In genomic region chr17:78252701-78253635, GRCh38 we compare ENCODE assay signal across 11 cellular contexts. TPM values are rescaled to one million over a fixed set of nuclear protein-coding genes. Genes with fewer than 3 reads are reported as not detected.
DNase-seq lines count a peak whose midpoint lies in the region; ATAC-seq and TF ChIP-seq lines count a peak whose summit lies in the region.
"Had no signal": no experiment of that assay in that cellular context is flagged by ENCODE, and none has a peak within 500 bp of the region (broad histone marks: within the 10 kb centered on the region; RNA-seq: fewer than 3 reads in every experiment).

No MANE protein-coding gene starts in this region.

- no peak overlapping the region for H2AFZ ChIP-seq in mammary epithelial cell (ENCODE audit: low read depth, low read length)

- 81% methylated on average over 12 of the region's 15 CpGs for WGBS in mammary epithelial cell (ENCODE audit: low coverage, missing lambda C conversion rate)
- 94 to 95% methylated on average over 8 to 15 of the region's 15 CpGs for WGBS in endodermal cell (ENCODE audit: insufficient coverage in 1 of 2, insufficient read length in 1 of 2), 2 experiments

- no peak overlapping the region for H3K9ac ChIP-seq in mammary epithelial cell (ENCODE audit: insufficient read depth, low read length)
- H3K9ac ChIP-seq in endodermal cell (ENCODE audit: extremely low read depth, low read length, poor library complexity, severe bottlenecking): no peak overlapping the region

- dilution Hi-C loops in mammary epithelial cell (cut with HindIII; ENCODE audit: low sequenced_read_pairs): no loop called here

- no peaks in the 10 kb centered on the region for H4K20me1 ChIP-seq in mammary epithelial cell (ENCODE audit: insufficient read depth, low read length)

- no peak overlapping the region for H3K4me3 ChIP-seq in mammary epithelial cell (replicated peaks in 1 of 3; ENCODE audit: insufficient read depth in 1 of 3, low read depth in 2 of 3, low read length in 3 of 3)
- H3K4me3 ChIP-seq in endodermal cell (ENCODE audit: low read length): no peak overlapping the region

- H3K27me3 Mint-ChIP-seq in MCF 10A (ENCODE audit: insufficient read depth, unreplicated experiment): no peaks in the 10 kb centered on the region
- no peaks in the 10 kb centered on the region for H3K27me3 Mint-ChIP-seq in T-cell
- H3K27me3 Mint-ChIP-seq in endodermal cell (ENCODE audit: insufficient read depth): no peaks in the 10 kb centered on the region
- no peaks in the 10 kb centered on the region for H3K27me3 Mint-ChIP-seq in type B pancreatic cell

- no peaks in the 10 kb centered on the region for H3K79me2 ChIP-seq in mammary epithelial cell (ENCODE audit: insufficient read depth, low read length)

- no peak overlapping the region for H3K27ac Mint-ChIP-seq in MCF 10A (ENCODE audit: low read depth, unreplicated experiment)
- peak overlapping the region; percentile 93 for H3K27ac Mint-ChIP-seq in T-cell
- H3K27ac Mint-ChIP-seq in endodermal cell: no peak overlapping the region
- H3K27ac Mint-ChIP-seq in type B pancreatic cell: no peak overlapping the region

- H3K4me2 ChIP-seq in mammary epithelial cell (ENCODE audit: insufficient read depth, low read depth, low read length): no peak overlapping the region

- POLR2A ChIA-PET in MCF 10A (lab: Yijun Ruan, JAX): no interaction called here
- POLR2A ChIA-PET in T-cell (lab: Charles Lee): no interaction called here

- in situ Hi-C loops in mammary epithelial cell (cut with MboI; ENCODE audit: low sequenced_read_pairs in 2 of 2): loop anchor here in 1 of 2 donors (25.0 kb wide), 1 partner anchor 141 kb away; no protein-coding TSS in a partner anchor

- peak in 1 of 4 experiments; percentile 10 for ATAC-seq in T-cell (replicated peaks in 1 of 4)
- no peak for ATAC-seq in GM18873 (IDR thresholded peaks at IDR 0.05; ENCODE audit: low FRiP score, unreplicated experiment)
- ATAC-seq: sciatic nerve had no signal

- H3K36me3 ChIP-seq in mammary epithelial cell (ENCODE audit: insufficient read depth, low read length): no peaks in the 10 kb centered on the region
- H3K36me3 ChIP-seq in endodermal cell (ENCODE audit: control insufficient read depth, insufficient read depth, low read length): no peaks in the 10 kb centered on the region
- H3K36me3 ChIP-seq: BE2C had no signal

- DNase-seq in MCF 10A (ENCODE audit: unreplicated experiment): no peak
- no peak for DNase-seq in mammary epithelial cell
- peak in 9 of 34 experiments; percentile 19 to 50 (median 29) for DNase-seq in T-cell
- peak; percentile 64 for DNase-seq in endodermal cell
- DNase-seq in type B pancreatic cell (ENCODE audit: extremely low spot score, unreplicated experiment): no peak
- DNase-seq in posterior vena cava (ENCODE audit: low spot score): no peak
- DNase-seq in nucleus accumbens (lab: John Stamatoyannopoulos, UW): no peak
- DNase-seq: BE2C, NCI-H1048 had no signal

- no TSS peak for BruUV-seq in MCF 10A (replicated peaks; lab: Mats Ljungman, UMichigan)
- no TSS peak for BruUV-seq in mammary epithelial cell (replicated peaks; lab: Mats Ljungman, UMichigan)

- H3K9me3 ChIP-seq in mammary epithelial cell (replicated peaks; ENCODE audit: insufficient read depth, low read length): no peaks in the 10 kb centered on the region
- no peaks in the 10 kb centered on the region for H3K9me3 ChIP-seq in endodermal cell (ENCODE audit: control insufficient read depth, low read length)
- H3K9me3 ChIP-seq: BE2C had no signal

- H3K27ac ChIP-seq in mammary epithelial cell (ENCODE audit: insufficient read depth, low read depth, low read length): no peak overlapping the region
- no peak overlapping the region for H3K27ac ChIP-seq in endodermal cell (ENCODE audit: low read depth, low read length)

- H3K36me3 Mint-ChIP-seq in MCF 10A (ENCODE audit: insufficient read depth, unreplicated experiment) (no peaks in the 10 kb centered on the region), T-cell (no peaks in the 10 kb centered on the region), endodermal cell (ENCODE audit: low read depth) (no peaks in the 10 kb centered on the region), type B pancreatic cell (no peaks in the 10 kb centered on the region)

- no peaks in the 10 kb centered on the region for H3K27me3 ChIP-seq in mammary epithelial cell (ENCODE audit: insufficient read depth, low read length)
- no peaks in the 10 kb centered on the region for H3K27me3 ChIP-seq in endodermal cell (ENCODE audit: control insufficient read depth, insufficient read depth, low read length, poor library complexity, severe bottlenecking)
- H3K27me3 ChIP-seq: BE2C had no signal

- H3K4me1 Mint-ChIP-seq in MCF 10A (ENCODE audit: insufficient read depth, unreplicated experiment) (peaks cover 12% of the 10 kb centered on the region), T-cell (peaks cover 64 to 69% (median 66%) of the 10 kb centered on the region in 3 donors), endodermal cell (peaks cover 45% of the 10 kb centered on the region), type B pancreatic cell (ENCODE audit: unreplicated experiment) (peaks cover 15% of the 10 kb centered on the region)

- no peak for TF ChIP-seq CTCF in MCF 10A (IDR thresholded peaks at IDR 0.05; ENCODE audit: unreplicated experiment)
- no peak for TF ChIP-seq CTCF in mammary epithelial cell (conservative IDR thresholded peaks at IDR 0.05 in 1 of 2, IDR thresholded peaks at IDR 0.05 in 1 of 2; ENCODE audit: extremely low read depth in 1 of 2, insufficient read depth in 1 of 2, low read depth in 1 of 2, low read length in 2 of 2)
- TF ChIP-seq CTCF in endodermal cell (conservative IDR thresholded peaks at IDR 0.05): no peak
- TF ChIP-seq CTCF in type B pancreatic cell (conservative IDR thresholded peaks at IDR 0.05): no peak

- H3K4me1 ChIP-seq in mammary epithelial cell (ENCODE audit: insufficient read depth, low read length) (peaks cover 10% of the 10 kb centered on the region), endodermal cell (ENCODE audit: control insufficient read depth, insufficient read depth, low read length) (peaks cover 50% of the 10 kb centered on the region)

- H3K4me3 Mint-ChIP-seq in MCF 10A (ENCODE audit: unreplicated experiment) (peak overlapping the region; percentile 77), T-cell (peak overlapping the region; percentile 76 to 82 (median 79)), endodermal cell (peak overlapping the region; percentile 69), type B pancreatic cell (peak overlapping the region; percentile 86)

- intact Hi-C loops in MCF 10A (cut with micrococcal nuclease): no loop called here
- intact Hi-C loops in mammary epithelial cell (cut with micrococcal nuclease): no loop called here
- intact Hi-C loops in posterior vena cava (cut with DNase I): loop anchor here (5.0 kb wide), 2 partner anchors 141 to 169 kb away; no protein-coding TSS in a partner anchor

- H3K9me3 Mint-ChIP-seq in MCF 10A (ENCODE audit: unreplicated experiment): peaks cover 7% of the 10 kb centered on the region
- H3K9me3 Mint-ChIP-seq in T-cell: no peaks in the 10 kb centered on the region
- H3K9me3 Mint-ChIP-seq in endodermal cell: no peaks in the 10 kb centered on the region
- no peaks in the 10 kb centered on the region for H3K9me3 Mint-ChIP-seq in type B pancreatic cell

- CTCF ChIA-PET in MCF 10A (lab: Yijun Ruan, JAX) (interaction anchor here (0.6 to 5.0 kb wide), 3 partner anchors 9 to 170 kb away, joined by 3 to 54 read pairs (median 3); no protein-coding TSS in a partner anchor), mammary epithelial cell (lab: Charles Lee; ENCODE audit: low non-redundant PET) (no interaction called here), T-cell (lab: Charles Lee) (interaction anchor here in 1 of 2 donors (0.6 kb wide), 1 partner anchor 23 kb away, joined by 3 read pairs; no protein-coding TSS in a partner anchor)

RNA-seq across cellular contexts. Expression of gene TMEM235, which starts 21.5 kb away (rescaled TPM):
- not detected in 2 replicates for total RNA-seq in MCF 10A (2022)
- not detected for total RNA-seq in mammary epithelial cell
- not detected for polyA plus RNA-seq in mammary epithelial cell
- polyA minus RNA-seq in mammary epithelial cell: not detected
- not detected for total RNA-seq in T-cell
- under 1 TPM in 1 of 2 donors, not detected in 1; 0.33 TPM for total RNA-seq in endodermal cell
- polyA plus RNA-seq in endodermal cell (2013, experiment 1 of 2): not detected
- polyA plus RNA-seq in endodermal cell (2013, experiment 2 of 2): 0.33 TPM
- total RNA-seq in type B pancreatic cell (ENCODE audit: low replicate concordance): 0.43 TPM in 1 of 2 replicates, not detected in the other
- not detected for total RNA-seq in posterior vena cava
- total RNA-seq: sciatic nerve had no signal

RNA-seq across cellular contexts. Expression of gene BIRC5, which starts 38.9 kb away (rescaled TPM):
- total RNA-seq in MCF 10A (2022): 24.6 and 45.6 TPM in 2 replicates
- 10 to 100 TPM in 1 of 2 donors, under 1 TPM in 1; 0.83 to 44.8 TPM for total RNA-seq in mammary epithelial cell
- polyA plus RNA-seq in mammary epithelial cell: 52.0 TPM
- polyA minus RNA-seq in mammary epithelial cell: 33.8 TPM
- 1 to 10 TPM in 3 of 5 donors, under 1 TPM in 2; 0.67 to 1.9 (median 1.3) TPM for total RNA-seq in T-cell
- 10 to 100 TPM; 59.7 to 89.6 TPM for total RNA-seq in endodermal cell
- polyA plus RNA-seq in endodermal cell (2013, experiment 1 of 2): 113 TPM
- polyA plus RNA-seq in endodermal cell (2013, experiment 2 of 2): 112 TPM
- 20.0 and 63.3 TPM in 2 replicates for total RNA-seq in type B pancreatic cell (ENCODE audit: low replicate concordance)
- 1 to 10 TPM in 1 of 2 donors, under 1 TPM in 1; 0.19 to 1.7 TPM for total RNA-seq in posterior vena cava

Comparison
In these comparisons a context has a peak if more than half of its experiments do, and no peak if none do; other contexts are left out.
1. H3K27ac Mint-ChIP-seq: peak in T-cell (2 of 2); none in MCF 10A (single experiment), endodermal cell (single experiment) and type B pancreatic cell (single experiment).
2. intact Hi-C loops: an anchor here in posterior vena cava (5.0 kb wide); none called in MCF 10A and mammary epithelial cell.
3. Peak in every context shown above with its lines, with median percentiles within 50 percentile points of each other: H3K4me3 Mint-ChIP-seq.